20 cellular contexts compared by ENCODE assay signal in genomic region chr1:26747048-26747447, GRCh38. TPM values are rescaled to one million over a fixed set of nuclear protein-coding genes. Genes with fewer than 3 reads are reported as not detected.
DNase-seq lines count a peak whose midpoint lies in the region; ATAC-seq, FAIRE-seq and TF ChIP-seq lines count a peak whose summit lies in the region.
"Had no signal": no experiment of that assay in that cellular context is flagged by ENCODE, and none has a peak within 500 bp of the region (broad histone marks: within the 10 kb centered on the region; RNA-seq: fewer than 3 reads in every experiment).

No MANE protein-coding gene starts in this region.

- intact Hi-C loops in ascending aorta (cut with DNase I): no loop called here

- H3K4me1 Mint-ChIP-seq in CD4-positive, CD25-positive, alpha-beta regulatory T cell: peaks cover 25 to 97% (median 59%) of the 10 kb centered on the region in 4 donors
- peaks cover 35% of the 10 kb centered on the region for H3K4me1 Mint-ChIP-seq in progenitor cell of endocrine pancreas (ENCODE audit: low read depth)

- H3K4me3 Mint-ChIP-seq in CD4-positive, CD25-positive, alpha-beta regulatory T cell: no peak overlapping the region
- no peak overlapping the region for H3K4me3 Mint-ChIP-seq in progenitor cell of endocrine pancreas (ENCODE audit: low read depth)
- H3K4me3 Mint-ChIP-seq: activated CD4-positive, alpha-beta T cell treated with anti-CD3 and anti-CD28 coated beads, Interleukin-2, amount 10 ng/mL, durations not matched to agents 7 days and 5 days had no signal

- no peaks in the 10 kb centered on the region for H3K9me3 ChIP-seq in CD4-positive, CD25-positive, alpha-beta regulatory T cell (ENCODE audit: control insufficient read depth in 2 of 2, low read length in 2 of 2)
- H3K9me3 ChIP-seq in ascending aorta: no peaks in the 10 kb centered on the region
- H3K9me3 ChIP-seq: BLaER1, HAP-1, testis had no signal

- FAIRE-seq in GM12892 (lab: Jason Lieb, UNC): peak; percentile 21
- FAIRE-seq: GM19239 had no signal

- no peaks in the 10 kb centered on the region for H3K9me3 Mint-ChIP-seq in CD4-positive, CD25-positive, alpha-beta regulatory T cell
- no peaks in the 10 kb centered on the region for H3K9me3 Mint-ChIP-seq in progenitor cell of endocrine pancreas (ENCODE audit: low read depth)
- H3K9me3 Mint-ChIP-seq: activated CD4-positive, alpha-beta T cell treated with anti-CD3 and anti-CD28 coated beads, Interleukin-2, amount 10 ng/mL, durations not matched to agents 7 days and 5 days had no signal

- H3K36me3 Mint-ChIP-seq in CD4-positive, CD25-positive, alpha-beta regulatory T cell: peaks cover 27% of the 10 kb centered on the region
- H3K36me3 Mint-ChIP-seq in progenitor cell of endocrine pancreas (ENCODE audit: insufficient read depth): peaks cover 32% of the 10 kb centered on the region

- H3K27ac Mint-ChIP-seq in CD4-positive, CD25-positive, alpha-beta regulatory T cell: peak overlapping the region; percentile 26 to 86 (median 73)
- peak overlapping the region; percentile 94 for H3K27ac Mint-ChIP-seq in progenitor cell of endocrine pancreas

- ATAC-seq in CD4-positive, CD25-positive, alpha-beta regulatory T cell (ENCODE audit: low read depth in 2 of 2): no peak
- ATAC-seq in GM21528 (IDR thresholded peaks at IDR 0.05; ENCODE audit: low FRiP score, unreplicated experiment): no peak
- no peak for ATAC-seq in GM21576 (IDR thresholded peaks at IDR 0.05; ENCODE audit: unreplicated experiment)
- ATAC-seq: SK-N-SH treated with all-trans-retinoic acid at 6 μM for 48 hours had no signal

- TF ChIP-seq CTCF in ascending aorta (IDR thresholded peaks at IDR 0.05) (no peak), progenitor cell of endocrine pancreas (IDR thresholded peaks at IDR 0.05; ENCODE audit: unreplicated experiment) (no peak)

- TF ChIP-seq POLR2A in GM12892 (IDR thresholded peaks at IDR 0.05; ENCODE audit: low read depth, low read length): no peak

- no peak overlapping the region for H3K4me3 ChIP-seq in CD4-positive, CD25-positive, alpha-beta regulatory T cell (ENCODE audit: low read depth, low read length)
- no peak overlapping the region for H3K4me3 ChIP-seq in ascending aorta
- H3K4me3 ChIP-seq: BLaER1, HAP-1, testis had no signal

- peaks cover 73% of the 10 kb centered on the region for H3K4me1 ChIP-seq in CD4-positive, CD25-positive, alpha-beta regulatory T cell (ENCODE audit: control insufficient read depth, insufficient read depth, low read length, poor library complexity, severe bottlenecking)
- peaks cover 24 to 59% of the 10 kb centered on the region in 2 donors for H3K4me1 ChIP-seq in ascending aorta
- H3K4me1 ChIP-seq: HAP-1 had no signal

- H3K27me3 ChIP-seq in CD4-positive, CD25-positive, alpha-beta regulatory T cell (ENCODE audit: control insufficient read depth, insufficient read depth, low read length): no peaks in the 10 kb centered on the region
- no peaks in the 10 kb centered on the region for H3K27me3 ChIP-seq in ascending aorta
- H3K27me3 ChIP-seq: BLaER1, testis had no signal

- H3K27ac ChIP-seq in CD4-positive, CD25-positive, alpha-beta regulatory T cell (ENCODE audit: insufficient read depth, low read length, poor library complexity, severe bottlenecking): no peak overlapping the region
- peak overlapping the region; percentile 57 to 84 for H3K27ac ChIP-seq in ascending aorta
- H3K27ac ChIP-seq: BLaER1 had no signal

- H3K36me3 ChIP-seq in CD4-positive, CD25-positive, alpha-beta regulatory T cell (ENCODE audit: control insufficient read depth, insufficient read depth, low read length): peaks cover 33% of the 10 kb centered on the region
- H3K36me3 ChIP-seq in ascending aorta: peaks cover 9 to 12% of the 10 kb centered on the region in 2 donors

- DNase-seq in CD4-positive, CD25-positive, alpha-beta regulatory T cell: no peak
- no peak for DNase-seq in GM12892 (ENCODE audit: insufficient read length)
- no peak for DNase-seq in ascending aorta (ENCODE audit: low spot score in 2 of 2)
- no peak for DNase-seq in progenitor cell of endocrine pancreas (ENCODE audit: low spot score, unreplicated experiment)
- DNase-seq in hepatic stellate cell (ENCODE audit: low spot score): no peak
- DNase-seq: activated CD4-positive, alpha-beta T cell treated with anti-CD3 and anti-CD28 coated beads, Interleukin-2, amount 10 ng/mL, durations not matched to agents 7 days and 5 days; activated T-cell treated with anti-CD3 and anti-CD28 coated beads, Interleukin-2, amount 50 U/mL, for 48 hours; hypothalamus; Karpas-422; NCI-H1105 treated with DMSO at 0.1 percent for 48 hours; NK-92 treated with Interleukin-12 subunit alpha and Interleukin-12 subunit beta, amount 100 ng/mL, for 24 hours; nucleus accumbens; stimulated activated CD4-positive, alpha-beta T cell treated with anti-CD3 and anti-CD28 coated beads, Interleukin-2, amount 100 ng/mL, for 48 hours; testis had no signal

- no peaks in the 10 kb centered on the region for H3K27me3 Mint-ChIP-seq in CD4-positive, CD25-positive, alpha-beta regulatory T cell
- H3K27me3 Mint-ChIP-seq in progenitor cell of endocrine pancreas: no peaks in the 10 kb centered on the region
- H3K27me3 Mint-ChIP-seq: activated CD4-positive, alpha-beta T cell treated with anti-CD3 and anti-CD28 coated beads, Interleukin-2, amount 10 ng/mL, durations not matched to agents 7 days and 5 days had no signal

RNA-seq across cellular contexts. Expression of gene PIGV, which starts 40.7 kb away (rescaled TPM):
- 8.6 TPM for total RNA-seq in CD4-positive, CD25-positive, alpha-beta regulatory T cell
- polyA plus RNA-seq in CD4-positive, CD25-positive, alpha-beta regulatory T cell: 10 to 100 TPM in 2 of 4 donors, 1 to 10 TPM in 2; 8.3 to 13.2 (median 9.8) TPM
- 12.9 TPM for polyA plus RNA-seq in GM12892 (2012; ENCODE audit: missing spikeins)
- total RNA-seq in ascending aorta (8.8 TPM), progenitor cell of endocrine pancreas (10.2 and 12.1 TPM in 2 replicates)

RNA-seq across cellular contexts. Expression of gene ARID1A, which starts 51.2 kb away (rescaled TPM):
- total RNA-seq in CD4-positive, CD25-positive, alpha-beta regulatory T cell: 139 TPM
- 10 to 100 TPM in 3 of 4 donors, 1 to 10 TPM in 1; 9.5 to 13.4 (median 13.0) TPM for polyA plus RNA-seq in CD4-positive, CD25-positive, alpha-beta regulatory T cell
- 35.4 TPM for polyA plus RNA-seq in GM12892 (2012; ENCODE audit: missing spikeins)
- 104 TPM for total RNA-seq in ascending aorta
- 174 and 186 TPM in 2 replicates for total RNA-seq in progenitor cell of endocrine pancreas
